ENCODE assay signal across 30 cellular contexts in the genomic region with DNA sequence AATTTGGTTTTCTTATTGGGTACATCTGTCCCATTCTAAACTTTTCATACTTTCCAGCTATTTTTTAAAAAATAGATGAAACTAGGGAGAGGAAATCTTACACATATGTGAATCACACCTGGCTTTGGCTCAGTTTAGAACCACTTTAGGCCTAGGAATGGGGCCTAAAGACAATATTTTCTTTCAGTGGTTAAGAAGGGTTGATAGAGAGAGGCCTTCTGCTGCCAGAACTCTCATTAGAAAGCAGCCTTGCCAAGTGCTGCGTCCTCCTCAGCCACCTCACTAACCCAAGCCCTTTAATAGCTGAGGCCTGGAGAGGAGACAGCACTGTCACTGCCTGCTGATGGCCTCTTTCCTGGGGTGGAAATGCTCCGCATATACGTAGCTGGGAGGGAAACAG.
"Had no signal": no experiment of that assay in that cellular context is flagged by ENCODE, and none has a peak within 500 bp of the region (broad histone marks: within the 10 kb centered on the region; RNA-seq: fewer than 3 reads in every experiment).

No MANE protein-coding gene starts in this region.

- H3K27me3 ChIP-seq: dorsolateral prefrontal cortex, heart right ventricle, neural progenitor cell, right atrium auricular region, tibial nerve, upper lobe of left lung, uterus had no signal

- H3K27ac Mint-ChIP-seq: immature natural killer cell, mesothelial cell of epicardium, naive B cell, neural progenitor cell had no signal

- H3K4me1 Mint-ChIP-seq: immature natural killer cell, naive B cell had no signal

- H3K9ac ChIP-seq: neural progenitor cell had no signal

- H3K36me3 ChIP-seq: heart right ventricle, lower lobe of right lung, neural progenitor cell, prostate gland, right atrium auricular region, tibial nerve, upper lobe of left lung, uterus had no signal

- H3K4me3 ChIP-seq: dorsolateral prefrontal cortex, heart right ventricle, lower lobe of right lung, mucosa of descending colon, neural progenitor cell, prostate gland, right atrium auricular region, smooth muscle cell, thoracic aorta, tibial nerve, upper lobe of left lung, uterus had no signal

- H3K4me1 ChIP-seq: lower lobe of right lung, prostate gland, upper lobe of left lung had no signal

- H3K36me3 Mint-ChIP-seq: immature natural killer cell, neural progenitor cell had no signal

- DNase-seq: dorsolateral prefrontal cortex; effector CD4-positive, alpha-beta T cell; foreskin melanocyte; glutamatergic neuron; heart right ventricle; hippocampal formation; immature natural killer cell; islet precursor cell; kidney glomerular epithelial cell; left colon; left ventricle myocardium superior; lower lobe of right lung; mucosa of descending colon; naive B cell; stimulated activated CD4-positive, alpha-beta T cell treated with anti-CD3 and anti-CD28 coated beads, Interleukin-12 subunit alpha, Interleukin-12 subunit beta, amount 100 ng/mL, for 4 hours; stimulated activated CD4-positive, alpha-beta T cell treated with anti-CD3 and anti-CD28 coated beads, Interleukin-1b, Interleukin-23, amount 100 ng/mL, for 48 hours; stimulated activated CD4-positive, alpha-beta T cell treated with anti-CD3 and anti-CD28 coated beads, Interleukin-4, amount 100 ng/mL, for 1 hour; stimulated activated CD8-positive, alpha-beta memory T cell treated with anti-CD3 and anti-CD28 coated beads, Interleukin-4, amount 100 ng/mL, for 48 hours; stimulated activated naive CD4-positive, alpha-beta T cell; upper lobe of left lung; uterus had no signal

- H3K4me2 ChIP-seq: neural progenitor cell, smooth muscle cell had no signal

- ATAC-seq: heart right ventricle, left colon, left ventricle myocardium superior, lower lobe of right lung, mucosa of descending colon, sciatic nerve had no signal

- H3K27ac ChIP-seq: dorsolateral prefrontal cortex, heart right ventricle, lower lobe of right lung, neural progenitor cell, prostate gland, right atrium auricular region, thoracic aorta, tibial nerve, upper lobe of left lung had no signal

- H2AFZ ChIP-seq: neural progenitor cell had no signal

- H3K4me3 Mint-ChIP-seq: immature natural killer cell, mesothelial cell of epicardium, naive B cell, nephron, neural progenitor cell had no signal

- H3K9me3 ChIP-seq: prostate gland had no signal
